In genomic region chr15:64761156-64761555, GRCh38 we compare ENCODE assay signal across 16 cellular contexts. TPM values are rescaled to one million over a fixed set of nuclear protein-coding genes. Genes with fewer than 3 reads are reported as not detected.
"Had no signal": no experiment of that assay in that cellular context is flagged by ENCODE, and none has a peak within 500 bp of the region (broad histone marks: within the 10 kb centered on the region; RNA-seq: fewer than 3 reads in every experiment).

No MANE protein-coding gene starts in this region.

- FAIRE-seq: islet of Langerhans had no signal

- H3K4me3 Mint-ChIP-seq: activated B cell treated with CpG ODN at 0.5 μM for 24 hours had no signal

- H3K79me2 ChIP-seq: parathyroid adenoma had no signal

- DNase-seq: activated B cell treated with CpG ODN at 0.5 μM for 24 hours; activated CD4-positive, alpha-beta T cell treated with anti-CD3 and anti-CD28 coated beads, Interleukin-2, amount 50 U/mL, for 4 hours; activated naive CD4-positive, alpha-beta T cell treated with anti-CD3 and anti-CD28 coated beads, Interleukin-2, amount 50 U/mL, for 16 hours; activated T-cell treated with anti-CD3 and anti-CD28 coated beads, Interleukin-2, amount 50 U/mL, for 1 hour; adrenal gland; body of pancreas; cerebellar nuclear complex; upper lobe of left lung had no signal

- H3K36me3 ChIP-seq: adrenal gland, left lung, upper lobe of left lung had no signal

- H3K27me3 ChIP-seq: adrenal gland, body of pancreas, left lung, upper lobe of left lung had no signal

- H3K27me3 Mint-ChIP-seq: activated B cell treated with CpG ODN at 0.5 μM for 24 hours had no signal

- H3K9ac ChIP-seq: parathyroid adenoma had no signal

- H3K4me2 ChIP-seq: smooth muscle cell had no signal

- H3K4me1 ChIP-seq: adrenal gland, body of pancreas, left lung, parathyroid adenoma, upper lobe of left lung had no signal

- H3K27ac Mint-ChIP-seq: activated B cell treated with CpG ODN at 0.5 μM for 24 hours had no signal

- H3K9me3 ChIP-seq: adrenal gland, body of pancreas, left lung, upper lobe of left lung had no signal

- H3K4me3 ChIP-seq: adrenal gland, body of pancreas, left lung, smooth muscle cell, upper lobe of left lung had no signal

- ATAC-seq: body of pancreas, left lung, SK-N-SH treated with all-trans-retinoic acid at 6 μM for 48 hours had no signal

- H3K9me3 Mint-ChIP-seq: activated B cell treated with CpG ODN at 0.5 μM for 24 hours had no signal

- H2AFZ ChIP-seq: parathyroid adenoma had no signal

- H3K27ac ChIP-seq: adrenal gland, body of pancreas, left lung, parathyroid adenoma, upper lobe of left lung had no signal

RNA-seq across cellular contexts. Expression of gene RBPMS2, which starts 14.2 kb away (rescaled TPM):
- total RNA-seq: fibroblast of villous mesenchyme; myocyte; T-helper 1 cell treated with Interleukin-12 subunit alpha and Interleukin-12 subunit beta and Interleukin-4 antibody, amounts not matched to agents 30 ng/mL and 1 ng/mL, for 36 hours had no signal
